ENCODE assay signal across 24 cellular contexts in the genomic region with DNA sequence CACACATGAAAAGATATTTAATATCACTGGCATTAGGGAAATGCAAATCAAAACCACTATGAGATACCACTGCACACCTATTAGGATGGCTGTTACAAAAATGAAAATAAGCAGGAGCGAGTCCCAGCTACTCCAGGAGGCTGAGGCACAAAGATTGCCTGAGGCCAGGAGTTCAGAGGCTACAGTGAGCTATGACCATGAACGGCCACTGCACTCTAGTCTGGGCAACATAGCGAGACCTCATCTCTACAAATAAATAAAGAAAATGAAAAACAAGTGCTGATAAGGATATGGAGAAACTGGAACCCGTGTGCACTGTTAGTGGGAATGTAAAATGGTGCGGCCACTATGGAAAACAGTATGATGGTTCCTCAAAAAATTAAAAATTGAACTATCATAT. TPM values are rescaled to one million over a fixed set of nuclear protein-coding genes. Genes with fewer than 3 reads are reported as not detected.
"Had no signal": no experiment of that assay in that cellular context is flagged by ENCODE, and none has a peak within 500 bp of the region (broad histone marks: within the 10 kb centered on the region; RNA-seq: fewer than 3 reads in every experiment).

No MANE protein-coding gene starts in this region.

- H3K9me3 ChIP-seq: Peyer's patch, SJSA1 had no signal

- DNase-seq: Kasumi-1; MM.1S; NCI-H1092 treated with DMSO at 0.1 percent for 48 hours; NCI-H1436; NCI-H187; NCI-H2029; NCI-H2081 treated with DMSO at 0.1 percent for 48 hours; NCI-H2171 treated with DMSO at 0.1 percent for 48 hours; NCI-H345; NCI-H446 treated with DMSO at 0.1 percent for 48 hours; NCI-H510A treated with DMSO at 0.1 percent for 48 hours; NCI-H69; NCI-H774; NK-92 treated with Interleukin-12 subunit alpha and Interleukin-12 subunit beta, amount 100 ng/mL, for 24 hours; Peyer's patch; Right ventricle myocardium superior; SIG-M5 had no signal

- H3K4me1 ChIP-seq: Peyer's patch had no signal

- H3K4me3 ChIP-seq: K562, Peyer's patch, SJSA1, SK-N-MC had no signal

- H3K9ac ChIP-seq: KMS-11 had no signal

- H3K4me2 ChIP-seq: KMS-11 had no signal

- H3K27me3 ChIP-seq: Peyer's patch, SJSA1 had no signal

- ATAC-seq: K562, PC-3 had no signal

- H3K27ac ChIP-seq: KMS-11, Peyer's patch, SJSA1, SK-N-MC had no signal

RNA-seq across cellular contexts. Expression of gene KIFC3, which starts 23.6 kb away (rescaled TPM):
- total RNA-seq: T-helper 1 cell treated with Interleukin-12 subunit alpha and Interleukin-12 subunit beta and Interleukin-4 antibody, amounts not matched to agents 30 ng/mL and 1 ng/mL, for 36 hours had no signal
- polyA plus RNA-seq: IgD-negative memory B cell had no signal
